14 cellular contexts compared by ENCODE assay signal in the genomic region with DNA sequence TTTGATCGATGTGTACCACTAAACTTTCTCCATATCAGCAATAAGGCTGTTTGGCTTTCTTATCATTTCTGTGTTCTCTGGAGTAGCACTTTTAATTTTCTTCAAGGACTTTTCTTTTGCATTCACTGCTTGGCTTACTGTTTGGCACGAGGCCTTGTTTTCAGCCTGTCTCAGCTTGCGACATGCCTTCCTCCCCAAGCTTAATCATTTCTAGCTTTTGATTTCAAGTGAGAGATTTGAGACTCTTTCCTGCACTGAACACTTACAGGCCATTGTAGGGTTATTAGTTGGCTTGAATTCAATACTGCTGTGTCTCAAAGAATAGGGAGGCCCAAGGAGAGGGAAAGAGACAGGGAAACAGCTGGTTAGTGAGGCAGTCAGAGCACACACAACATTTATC.
"Had no signal": no experiment of that assay in that cellular context is flagged by ENCODE, and none has a peak within 500 bp of the region (broad histone marks: within the 10 kb centered on the region; RNA-seq: fewer than 3 reads in every experiment).

No MANE protein-coding gene starts in this region.

- H3K27ac ChIP-seq: epithelial cell of prostate, ovary, tibial artery had no signal

- ATAC-seq: activated naive CD8-positive, alpha-beta T cell treated with anti-CD3 and anti-CD28 coated beads, Interleukin-2, amount 50 U/mL, for 24 hours; left colon had no signal

- H3K27me3 ChIP-seq: ovary, tibial artery had no signal

- H3K36me3 ChIP-seq: ovary, tibial artery had no signal

- DNase-seq: activated CD4-positive, alpha-beta memory T cell treated with anti-CD3 and anti-CD28 coated beads for 36 hours; activated CD4-positive, alpha-beta T cell treated with anti-CD3 and anti-CD28 coated beads for 1 hour; activated CD8-positive, alpha-beta memory T cell treated with anti-CD3 and anti-CD28 coated beads, Interleukin-2, amount 50 U/mL, for 48 hours; activated naive CD4-positive, alpha-beta T cell treated with Interleukin-2 at 50 U/mL for 16 hours; activated naive CD8-positive, alpha-beta T cell treated with anti-CD3 and anti-CD28 coated beads, Interleukin-2, amount 50 U/mL, for 24 hours; effector memory CD4-positive, alpha-beta T cell; left colon; mesendoderm; ovary; retina; SIG-M5; small intestine had no signal

- H3K9me3 ChIP-seq: ovary had no signal

- H3K4me3 ChIP-seq: ovary, tibial artery had no signal

- H3K4me1 ChIP-seq: tibial artery had no signal
